8 cellular contexts compared by ENCODE assay signal in genomic region chr2:156254637-156255067, GRCh38.
A peak's percentile ranks its signal among the peaks of the same experiment; 100 is the strongest.
DNase-seq lines count a peak whose midpoint lies in the region; ATAC-seq and TF ChIP-seq lines count a peak whose summit lies in the region.
"Not testable (repeated sequence)": the region's sequence is repeated elsewhere in the genome, so short reads cannot be mapped to it uniquely, and the experiment has no call there.

No MANE protein-coding gene starts in this region.

- H3K27ac ChIP-seq in RWPE2 (ENCODE audit: poor library complexity, severe bottlenecking), result peak overlapping the region; percentile 77
- H3K27ac ChIP-seq in coronary artery, result not testable (repeated sequence)

- not testable (repeated sequence) for H3K9me3 Mint-ChIP-seq in activated T-helper 1 cell treated with anti-CD3 and anti-CD28 coated beads, Interleukin-12 subunit alpha, Interleukin-12 subunit beta, Interleukin-2, Interleukin-4 antibody, amounts not matched to agents 30 ng/mL and 10 ng/mL and 1 ng/mL, durations not matched to agents 14 hours and 24 hours and 36 hours; type B pancreatic cell
- H3K9me3 Mint-ChIP-seq in nephron progenitor cell, result peaks cover 36% of the 10 kb centered on the region

- intact Hi-C loops in activated T-helper 1 cell treated with anti-CD3 and anti-CD28 coated beads, Interleukin-12 subunit alpha, Interleukin-12 subunit beta, Interleukin-2, Interleukin-4 antibody, amounts not matched to agents 30 ng/mL and 10 ng/mL and 1 ng/mL, durations not matched to agents 14 hours and 24 hours and 36 hours (cut with micrococcal nuclease), result not testable (repeated sequence)

- H3K36me3 Mint-ChIP-seq in activated T-helper 1 cell treated with anti-CD3 and anti-CD28 coated beads, Interleukin-12 subunit alpha, Interleukin-12 subunit beta, Interleukin-2, Interleukin-4 antibody, amounts not matched to agents 30 ng/mL and 10 ng/mL and 1 ng/mL, durations not matched to agents 14 hours and 24 hours and 36 hours (ENCODE audit: low read depth), result not testable (repeated sequence)
- H3K36me3 Mint-ChIP-seq in nephron progenitor cell (ENCODE audit: low read depth) (peaks cover 39% of the 10 kb centered on the region), type B pancreatic cell (peaks cover 10% of the 10 kb centered on the region)

- not testable (repeated sequence) for TF ChIP-seq CTCF in RWPE2 (IDR thresholded peaks at IDR 0.05; ENCODE audit: poor library complexity, severe bottlenecking); coronary artery (IDR thresholded peaks at IDR 0.05); nephron progenitor cell (IDR thresholded peaks at IDR 0.05); type B pancreatic cell (conservative IDR thresholded peaks at IDR 0.05)

- DNase-seq in DMS53 (lab: John Stamatoyannopoulos, UW), result peak; percentile 63
- peak; percentile 9 for DNase-seq in NCI-H146 treated with DMSO at 0.1 percent for 48 hours (lab: John Stamatoyannopoulos, UW; ENCODE audit: unreplicated experiment)
- not testable (repeated sequence) for DNase-seq in RWPE2 (ENCODE audit: low spot score); activated T-helper 1 cell treated with anti-CD3 and anti-CD28 coated beads, Interleukin-12 subunit alpha, Interleukin-12 subunit beta, Interleukin-2, Interleukin-4 antibody, amounts not matched to agents 30 ng/mL and 10 ng/mL and 1 ng/mL, durations not matched to agents 14 hours and 24 hours and 36 hours (ENCODE audit: low spot score); coronary artery (ENCODE audit: low spot score); type B pancreatic cell (ENCODE audit: extremely low spot score, unreplicated experiment)
- DNase-seq in iPS DF 19.7 (ENCODE audit: low read depth, low spot score), result peak; percentile 3
- peak; percentile 1 for DNase-seq in nephron progenitor cell

- ATAC-seq in RWPE2 (ENCODE audit: low read depth), result not testable (repeated sequence)

- H3K27ac Mint-ChIP-seq in activated T-helper 1 cell treated with anti-CD3 and anti-CD28 coated beads, Interleukin-12 subunit alpha, Interleukin-12 subunit beta, Interleukin-2, Interleukin-4 antibody, amounts not matched to agents 30 ng/mL and 10 ng/mL and 1 ng/mL, durations not matched to agents 14 hours and 24 hours and 36 hours, result not testable (repeated sequence)
- H3K27ac Mint-ChIP-seq in nephron progenitor cell (peak overlapping the region; percentile 87), type B pancreatic cell (peak overlapping the region; percentile 88)

- H3K4me1 Mint-ChIP-seq in activated T-helper 1 cell treated with anti-CD3 and anti-CD28 coated beads, Interleukin-12 subunit alpha, Interleukin-12 subunit beta, Interleukin-2, Interleukin-4 antibody, amounts not matched to agents 30 ng/mL and 10 ng/mL and 1 ng/mL, durations not matched to agents 14 hours and 24 hours and 36 hours (ENCODE audit: low read depth); type B pancreatic cell (ENCODE audit: unreplicated experiment): not testable (repeated sequence)
- peaks cover 12% of the 10 kb centered on the region for H3K4me1 Mint-ChIP-seq in nephron progenitor cell

- H3K36me3 ChIP-seq in RWPE2 (ENCODE audit: low read depth), result not testable (repeated sequence)

- H3K4me3 ChIP-seq in RWPE2 (ENCODE audit: severe bottlenecking) (peak overlapping the region; percentile 49), coronary artery (peak overlapping the region; percentile 34)

- not testable (repeated sequence) for H3K27me3 Mint-ChIP-seq in activated T-helper 1 cell treated with anti-CD3 and anti-CD28 coated beads, Interleukin-12 subunit alpha, Interleukin-12 subunit beta, Interleukin-2, Interleukin-4 antibody, amounts not matched to agents 30 ng/mL and 10 ng/mL and 1 ng/mL, durations not matched to agents 14 hours and 24 hours and 36 hours (ENCODE audit: insufficient read depth); nephron progenitor cell (ENCODE audit: low read depth, poor library complexity); type B pancreatic cell

- not testable (repeated sequence) for H3K27me3 ChIP-seq in RWPE2 (ENCODE audit: insufficient read depth, poor library complexity, severe bottlenecking)

- H3K4me3 Mint-ChIP-seq in activated T-helper 1 cell treated with anti-CD3 and anti-CD28 coated beads, Interleukin-12 subunit alpha, Interleukin-12 subunit beta, Interleukin-2, Interleukin-4 antibody, amounts not matched to agents 30 ng/mL and 10 ng/mL and 1 ng/mL, durations not matched to agents 14 hours and 24 hours and 36 hours, result peak overlapping the region; percentile 69
- H3K4me3 Mint-ChIP-seq in nephron progenitor cell (peak overlapping the region; percentile 90), type B pancreatic cell (peak overlapping the region; percentile 89)

- H3K4me1 ChIP-seq in RWPE2 (ENCODE audit: insufficient read depth, poor library complexity, severe bottlenecking), result not testable (repeated sequence)

- not testable (repeated sequence) for H3K9me3 ChIP-seq in RWPE2 (ENCODE audit: severe bottlenecking)
